In the genomic region with DNA sequence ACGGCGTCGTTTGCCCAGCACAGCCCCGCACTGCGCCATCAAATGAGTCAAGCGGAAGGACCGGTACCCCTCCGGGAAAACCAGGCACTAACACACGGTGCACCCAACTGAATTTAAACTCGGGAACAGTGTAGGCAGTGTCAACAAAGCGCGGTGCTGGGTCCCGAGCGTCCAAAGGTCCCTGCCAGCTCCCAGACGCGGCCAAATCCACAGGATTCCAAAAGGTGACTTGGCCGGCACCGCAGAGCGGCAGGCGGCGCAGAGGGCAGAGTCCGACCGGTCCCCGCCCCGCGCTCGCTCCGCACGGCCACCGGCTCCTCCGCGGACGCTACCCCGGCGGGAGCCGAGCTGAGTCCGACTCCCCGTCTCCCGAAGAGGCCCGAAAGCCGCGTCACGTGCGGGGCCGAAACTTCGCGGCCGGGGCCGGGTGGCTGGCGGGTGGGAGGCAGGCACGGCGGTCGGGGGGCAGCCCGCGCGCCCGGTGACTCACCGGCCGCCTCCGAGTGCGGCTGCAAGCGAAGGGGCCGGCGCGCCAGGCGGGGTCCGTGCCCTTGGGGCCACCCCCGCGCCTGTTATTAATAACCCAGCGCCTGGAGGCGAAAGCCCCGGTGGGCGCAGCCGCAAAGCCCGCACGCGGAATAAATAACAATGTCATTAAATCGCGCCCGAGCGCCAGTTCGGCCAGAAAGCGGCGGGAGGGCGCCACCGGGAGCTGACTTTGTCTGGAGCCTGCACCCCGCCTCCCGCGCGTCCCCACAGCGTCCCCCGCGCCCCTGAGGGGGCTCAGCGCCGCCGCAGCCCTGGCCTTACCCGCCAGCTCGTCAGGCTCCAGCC, we compare ENCODE assay signal across 1 cellular context.
TF ChIP-seq lines count a peak whose summit lies in the region.

No MANE protein-coding gene starts in this region.

TF ChIP-seq in A549, 52 proteins besides CTCF, POLR2A, EP300 and RAD21 (continued from another document):
- TF ChIP-seq, protein P1, sequence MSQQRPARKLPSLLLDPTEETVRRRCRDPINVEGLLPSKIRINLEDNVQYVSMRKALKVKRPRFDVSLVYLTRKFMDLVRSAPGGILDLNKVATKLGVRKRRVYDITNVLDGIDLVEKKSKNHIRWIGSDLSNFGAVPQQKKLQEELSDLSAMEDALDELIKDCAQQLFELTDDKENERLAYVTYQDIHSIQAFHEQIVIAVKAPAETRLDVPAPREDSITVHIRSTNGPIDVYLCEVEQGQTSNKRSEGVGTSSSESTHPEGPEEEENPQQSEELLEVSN (IDR thresholded peaks at IDR 0.05; ENCODE audit: borderline replicate concordance, low read depth), result peak; percentile 42; the same call in 1 of the 2 replicates
- TF ChIP-seq NFE2L2 (conservative IDR thresholded peaks at IDR 0.05; ENCODE audit: low read length) (no peak), POLR2AphosphoS2 (conservative IDR thresholded peaks at IDR 0.05; ENCODE audit: low read length) (no peak), RNF2 (IDR thresholded peaks at IDR 0.05; ENCODE audit: borderline replicate concordance, low read depth) (no peak), HEYL (CRISPR knock-in tag; IDR thresholded peaks at IDR 0.05) (no peak), GATA3 (IDR thresholded peaks at IDR 0.05; ENCODE audit: borderline replicate concordance) (no peak; the same call in 1 of the 2 replicates), BHLHE40 (IDR thresholded peaks at IDR 0.05; ENCODE audit: low read depth, low read length) (peak; percentile 70; the same call in 1 of the 2 replicates), RFX5 (IDR thresholded peaks at IDR 0.05) (no peak), MAZ (IDR thresholded peaks at IDR 0.05; ENCODE audit: borderline replicate concordance, low read depth, low read length) (no peak), NPAS2 (CRISPR knock-in tag; IDR thresholded peaks at IDR 0.05; ENCODE audit: borderline replicate concordance) (no peak), ZC3H11A (IDR thresholded peaks at IDR 0.05) (no peak), MAFK (IDR thresholded peaks at IDR 0.05; ENCODE audit: partially characterized antibody) (no peak), NR3C1 (IDR thresholded peaks at IDR 0.05) (no peak), JUN (IDR thresholded peaks at IDR 0.05) (peak; percentile 38 to 42; a peak in 4 of 5 replicates), EHMT2 (IDR thresholded peaks at IDR 0.05; ENCODE audit: low read depth) (no peak), PHF8 (IDR thresholded peaks at IDR 0.05; ENCODE audit: borderline replicate concordance, low read depth) (peak; percentile 20), CHD2 (IDR thresholded peaks at IDR 0.05; ENCODE audit: low read length, partially characterized antibody) (no peak), MYC (IDR thresholded peaks at IDR 0.05; ENCODE audit: borderline replicate concordance, low read length) (no peak), HOXB13 (CRISPR knock-in tag; IDR thresholded peaks at IDR 0.05; ENCODE audit: low read depth) (no peak), CBX2 (IDR thresholded peaks at IDR 0.05; ENCODE audit: borderline replicate concordance, low read depth) (no peak), ZFP36 (IDR thresholded peaks at IDR 0.05; ENCODE audit: borderline replicate concordance, partially characterized antibody) (no peak), RCOR1 (IDR thresholded peaks at IDR 0.05; ENCODE audit: low read depth, low read length) (0 out of 2 replicates have a peak, but pooled peaks have one; percentile 20), SMC3 (IDR thresholded peaks at IDR 0.05) (no peak; the same call in 2 of the 3 replicates), CHD4 (IDR thresholded peaks at IDR 0.05; ENCODE audit: borderline replicate concordance) (no peak), KDM5A (IDR thresholded peaks at IDR 0.05) (no peak), FOSL2 (IDR thresholded peaks at IDR 0.05) (peak; percentile 32), FOSL2 (CRISPR knock-in tag; IDR thresholded peaks at IDR 0.05) (peak; percentile 89)
- TF ChIP-seq, protein P2, sequence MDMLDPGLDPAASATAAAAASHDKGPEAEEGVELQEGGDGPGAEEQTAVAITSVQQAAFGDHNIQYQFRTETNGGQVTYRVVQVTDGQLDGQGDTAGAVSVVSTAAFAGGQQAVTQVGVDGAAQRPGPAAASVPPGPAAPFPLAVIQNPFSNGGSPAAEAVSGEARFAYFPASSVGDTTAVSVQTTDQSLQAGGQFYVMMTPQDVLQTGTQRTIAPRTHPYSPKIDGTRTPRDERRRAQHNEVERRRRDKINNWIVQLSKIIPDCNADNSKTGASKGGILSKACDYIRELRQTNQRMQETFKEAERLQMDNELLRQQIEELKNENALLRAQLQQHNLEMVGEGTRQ (IDR thresholded peaks at IDR 0.05), result no peak
- TF ChIP-seq, protein P3, sequence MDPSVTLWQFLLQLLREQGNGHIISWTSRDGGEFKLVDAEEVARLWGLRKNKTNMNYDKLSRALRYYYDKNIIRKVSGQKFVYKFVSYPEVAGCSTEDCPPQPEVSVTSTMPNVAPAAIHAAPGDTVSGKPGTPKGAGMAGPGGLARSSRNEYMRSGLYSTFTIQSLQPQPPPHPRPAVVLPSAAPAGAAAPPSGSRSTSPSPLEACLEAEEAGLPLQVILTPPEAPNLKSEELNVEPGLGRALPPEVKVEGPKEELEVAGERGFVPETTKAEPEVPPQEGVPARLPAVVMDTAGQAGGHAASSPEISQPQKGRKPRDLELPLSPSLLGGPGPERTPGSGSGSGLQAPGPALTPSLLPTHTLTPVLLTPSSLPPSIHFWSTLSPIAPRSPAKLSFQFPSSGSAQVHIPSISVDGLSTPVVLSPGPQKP (IDR thresholded peaks at IDR 0.05; ENCODE audit: low read depth, low read length), result no peak
- TF ChIP-seq, protein P4, sequence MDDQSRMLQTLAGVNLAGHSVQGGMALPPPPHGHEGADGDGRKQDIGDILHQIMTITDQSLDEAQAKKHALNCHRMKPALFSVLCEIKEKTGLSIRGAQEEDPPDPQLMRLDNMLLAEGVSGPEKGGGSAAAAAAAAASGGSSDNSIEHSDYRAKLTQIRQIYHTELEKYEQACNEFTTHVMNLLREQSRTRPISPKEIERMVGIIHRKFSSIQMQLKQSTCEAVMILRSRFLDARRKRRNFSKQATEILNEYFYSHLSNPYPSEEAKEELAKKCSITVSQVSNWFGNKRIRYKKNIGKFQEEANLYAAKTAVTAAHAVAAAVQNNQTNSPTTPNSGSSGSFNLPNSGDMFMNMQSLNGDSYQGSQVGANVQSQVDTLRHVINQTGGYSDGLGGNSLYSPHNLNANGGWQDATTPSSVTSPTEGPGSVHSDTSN (IDR thresholded peaks at IDR 0.05), result no peak
- TF ChIP-seq, protein P5, sequence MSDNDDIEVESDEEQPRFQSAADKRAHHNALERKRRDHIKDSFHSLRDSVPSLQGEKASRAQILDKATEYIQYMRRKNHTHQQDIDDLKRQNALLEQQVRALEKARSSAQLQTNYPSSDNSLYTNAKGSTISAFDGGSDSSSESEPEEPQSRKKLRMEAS (IDR thresholded peaks at IDR 0.05), result peak; percentile 64
- TF ChIP-seq, protein P6, sequence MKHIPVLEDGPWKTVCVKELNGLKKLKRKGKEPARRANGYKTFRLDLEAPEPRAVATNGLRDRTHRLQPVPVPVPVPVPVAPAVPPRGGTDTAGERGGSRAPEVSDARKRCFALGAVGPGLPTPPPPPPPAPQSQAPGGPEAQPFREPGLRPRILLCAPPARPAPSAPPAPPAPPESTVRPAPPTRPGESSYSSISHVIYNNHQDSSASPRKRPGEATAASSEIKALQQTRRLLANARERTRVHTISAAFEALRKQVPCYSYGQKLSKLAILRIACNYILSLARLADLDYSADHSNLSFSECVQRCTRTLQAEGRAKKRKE (CRISPR knock-in tag; IDR thresholded peaks at IDR 0.05; ENCODE audit: low read depth), result no peak
